10 cellular contexts compared by ENCODE assay signal in genomic region chr7:151166629-151167196, GRCh38. TPM values are rescaled to one million over a fixed set of nuclear protein-coding genes. Genes with fewer than 3 reads are reported as not detected.
A peak's percentile ranks its signal among the peaks of the same experiment; 100 is the strongest.
DNase-seq lines count a peak whose midpoint lies in the region; ATAC-seq and TF ChIP-seq lines count a peak whose summit lies in the region.
"Had no signal": no experiment of that assay in that cellular context is flagged by ENCODE, and none has a peak within 500 bp of the region (broad histone marks: within the 10 kb centered on the region; RNA-seq: fewer than 3 reads in every experiment).

No MANE protein-coding gene starts in this region.

- intact Hi-C loops in Caco-2 (cut with micrococcal nuclease; ENCODE audit: unreplicated experiment), result no loop called here
- intact Hi-C loops in prostate gland (cut with DNase I), result no loop called here

- H3K4me1 ChIP-seq in Caco-2, result 0 out of 2 replicates have a peak, but pooled peaks cover 4% of the 10 kb centered on the region
- H3K4me1 ChIP-seq in prostate gland (replicated peaks), result no peaks in the 10 kb centered on the region

- no peak for ATAC-seq in HG02885 (IDR thresholded peaks at IDR 0.05; ENCODE audit: poor library complexity, unreplicated experiment)

- CTCF ChIA-PET in Caco-2 (lab: Charles Lee), result interaction anchor here (1.3 to 2.2 kb wide), 2 partner anchors 28 to 43 kb away, joined by 3 to 5 read pairs; no protein-coding TSS in a partner anchor

- H3K4me3 Mint-ChIP-seq in Caco-2 (ENCODE audit: unreplicated experiment) (peak overlapping the region; percentile 60), glutamatergic neuron (ENCODE audit: unreplicated experiment) (peak overlapping the region; percentile 74)

- no peak overlapping the region for H3K27ac ChIP-seq in prostate gland

- no peaks in the 10 kb centered on the region for H3K9me3 ChIP-seq in Caco-2
- H3K9me3 ChIP-seq in prostate gland, result no peaks in the 10 kb centered on the region

- TF ChIP-seq CTCF in Caco-2 (IDR thresholded peaks at IDR 0.05; ENCODE audit: insufficient read depth in 1 of 2, low read depth in 1 of 2, low read length in 1 of 2, severe bottlenecking in 1 of 2, unreplicated experiment in 1 of 2), result no peak
- peak; percentile 20 for TF ChIP-seq CTCF in glutamatergic neuron (IDR thresholded peaks at IDR 0.05; ENCODE audit: partially characterized antibody, unreplicated experiment)
- no peak for TF ChIP-seq CTCF in prostate gland (IDR thresholded peaks at IDR 0.05)

- WGBS in prostate gland, result 10% methylated on average over 30 of the region's 31 CpGs

- H3K27ac Mint-ChIP-seq in Caco-2 (ENCODE audit: unreplicated experiment) (no peak overlapping the region), glutamatergic neuron (ENCODE audit: unreplicated experiment) (no peak overlapping the region)

- H3K36me3 Mint-ChIP-seq in Caco-2 (ENCODE audit: insufficient read depth, unreplicated experiment) (no peaks in the 10 kb centered on the region), glutamatergic neuron (ENCODE audit: unreplicated experiment) (no peaks in the 10 kb centered on the region)

- H3K27me3 Mint-ChIP-seq in Caco-2 (ENCODE audit: insufficient read depth, unreplicated experiment) (peaks cover 21% of the 10 kb centered on the region), glutamatergic neuron (ENCODE audit: unreplicated experiment) (peaks cover 20% of the 10 kb centered on the region)

- no TSS peak for BruUV-seq in Caco-2 (replicated peaks; lab: Mats Ljungman, UMichigan)

- H3K4me1 Mint-ChIP-seq in Caco-2 (ENCODE audit: low read depth, unreplicated experiment), result peaks cover 5% of the 10 kb centered on the region
- H3K4me1 Mint-ChIP-seq in glutamatergic neuron (ENCODE audit: low read depth, unreplicated experiment), result peaks cover 12% of the 10 kb centered on the region

- H3K9me3 Mint-ChIP-seq in Caco-2 (ENCODE audit: unreplicated experiment) (no peaks in the 10 kb centered on the region), glutamatergic neuron (ENCODE audit: unreplicated experiment) (peaks cover 11% of the 10 kb centered on the region)

- peaks cover 15% of the 10 kb centered on the region for H3K27me3 ChIP-seq in Caco-2 (replicated peaks; ENCODE audit: control insufficient read depth, insufficient read depth, low read length)
- H3K27me3 ChIP-seq in prostate gland (replicated peaks; ENCODE audit: insufficient read depth), result no peaks in the 10 kb centered on the region

- no peaks in the 10 kb centered on the region for H3K36me3 ChIP-seq in Caco-2 (ENCODE audit: control insufficient read depth, insufficient read depth, low read length)
- H3K36me3 ChIP-seq in prostate gland, result no peaks in the 10 kb centered on the region

- TF ChIP-seq POLR2A in prostate gland (IDR thresholded peaks at IDR 0.05), result no peak

- DNase-seq in Caco-2 (no peak), NCI-H69 (lab: John Stamatoyannopoulos, UW) (peak; percentile 43), glutamatergic neuron (peak; percentile 46), prostate gland (ENCODE audit: low spot score) (no peak), foreskin melanocyte (no peak), DMS79 (lab: John Stamatoyannopoulos, UW) (no peak), NCI-H524 (lab: John Stamatoyannopoulos, UW) (no peak)
- DNase-seq: SW 1271 had no signal

- POLR2A ChIA-PET in Caco-2 (lab: Charles Lee), result no interaction called here

- H3K4me3 ChIP-seq in Caco-2 (ENCODE audit: low read depth, low read length) (peak overlapping the region; percentile 40), prostate gland (peak overlapping the region; percentile 24 to 38)

RNA-seq across cellular contexts. Expression of gene GBX1, which starts 0.8 kb away (rescaled TPM):
- total RNA-seq in Caco-2 (2022), result not detected in 2 replicates
- not detected for total RNA-seq in glutamatergic neuron (ENCODE audit: unreplicated experiment)
- not detected for total RNA-seq in prostate gland
- total RNA-seq: lung microvascular endothelial cell had no signal

RNA-seq across cellular contexts. Expression of gene ASB10, which starts 20.3 kb away (rescaled TPM):
- total RNA-seq in Caco-2 (2022) (not detected in 2 replicates), glutamatergic neuron (ENCODE audit: unreplicated experiment) (not detected), prostate gland (not detected)
- total RNA-seq: lung microvascular endothelial cell had no signal

RNA-seq across cellular contexts. Expression of gene H2BK1, which starts 43.6 kb away (rescaled TPM):
- total RNA-seq in Caco-2 (2022), result not detected in 2 replicates
- not detected for total RNA-seq in glutamatergic neuron (ENCODE audit: unreplicated experiment)
- total RNA-seq in prostate gland, result 1 to 10 TPM in 1 of 2 donors, not detected in 1; 3.0 TPM
- total RNA-seq: lung microvascular endothelial cell had no signal

Comparison
In these comparisons a context has a peak if more than half of its experiments do, and no peak if none do; other contexts are left out.
1. DNase-seq: peak in NCI-H69 (single experiment) and glutamatergic neuron (single experiment); none in Caco-2 (0 of 2), prostate gland (single experiment), foreskin melanocyte (single experiment), DMS79 (single experiment) and NCI-H524 (0 of 2).